Comparison of ENCODE assay signal across 10 cellular contexts in the genomic region with DNA sequence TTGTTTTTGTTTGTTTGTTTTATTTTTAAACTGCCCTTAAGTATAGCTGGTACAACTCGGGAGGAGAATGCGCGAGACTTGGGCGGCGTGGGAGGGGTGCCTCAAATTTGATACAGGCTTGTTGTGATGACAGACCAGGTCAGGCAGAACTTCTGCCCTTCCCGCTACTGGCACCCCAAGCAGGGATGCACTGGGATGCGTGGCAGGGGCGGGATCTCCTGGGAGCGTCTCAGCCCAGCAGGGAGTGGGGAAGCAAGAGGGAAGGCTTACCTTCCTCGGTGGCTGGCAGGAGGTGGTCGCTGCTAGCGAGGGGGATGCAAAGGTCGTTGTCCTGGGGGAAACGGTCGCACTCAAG. TPM values are rescaled to one million over a fixed set of nuclear protein-coding genes. Genes with fewer than 3 reads are reported as not detected.
DNase-seq lines count a peak whose midpoint lies in the region; ATAC-seq, FAIRE-seq and TF ChIP-seq lines count a peak whose summit lies in the region.
"Had no signal": no experiment of that assay in that cellular context is flagged by ENCODE, and none has a peak within 500 bp of the region (broad histone marks: within the 10 kb centered on the region; RNA-seq: fewer than 3 reads in every experiment).

No MANE protein-coding gene starts in this region.

- under 1% methylated on average over 15 of the region's 15 CpGs for WGBS in HUES64
- 0 to 2% methylated on average over 3 to 15 of the region's 15 CpGs for WGBS in endodermal cell (ENCODE audit: insufficient coverage in 1 of 2, insufficient read length in 1 of 2), 2 experiments
- 5 to 7% methylated on average over 15 of the region's 15 CpGs for WGBS in lower leg skin, 2 donors

- intact Hi-C loops in lower leg skin (cut with DNase I; ENCODE audit: low total_unique reads) = no loop called here

- H3K9me3 ChIP-seq in HUES64 (ENCODE audit: insufficient read depth, low read depth, low read length) = no peaks in the 10 kb centered on the region
- H3K9me3 ChIP-seq in endodermal cell (ENCODE audit: control insufficient read depth, low read length) = no peaks in the 10 kb centered on the region

- peak overlapping the region; percentile 35 for H3K4me3 ChIP-seq in AG10803 (ENCODE audit: low read length)
- peak overlapping the region; percentile 80 for H3K4me3 ChIP-seq in HUES64 (ENCODE audit: low read length)
- H3K4me3 ChIP-seq in endodermal cell (ENCODE audit: low read length) = peak overlapping the region; percentile 73
- H3K4me3 ChIP-seq in lower leg skin (ENCODE audit: low read depth, poor library complexity, severe bottlenecking) = no peak overlapping the region

- no peaks in the 10 kb centered on the region for H3K9me3 Mint-ChIP-seq in endodermal cell
- H3K9me3 Mint-ChIP-seq in nephron progenitor cell = no peaks in the 10 kb centered on the region

- H3K27me3 ChIP-seq in HUES64 (ENCODE audit: insufficient read depth, low read length) (peaks cover 19% of the 10 kb centered on the region), endodermal cell (ENCODE audit: control insufficient read depth, insufficient read depth, low read length, poor library complexity, severe bottlenecking) (peaks cover 62% of the 10 kb centered on the region)

- DNase-seq in AG10803 (ENCODE audit: low read depth) (no peak), endodermal cell (peak; percentile 66), nephron progenitor cell (peak; percentile 37), NCI-H524 treated with DMSO at 0.1 percent for 48 hours (lab: John Stamatoyannopoulos, UW) (no peak), H54 (ENCODE audit: insufficient read length, low spot score) (no peak), lower leg skin (ENCODE audit: low spot score in 2 of 2) (no peak)

- no peaks in the 10 kb centered on the region for H3K36me3 Mint-ChIP-seq in endodermal cell (ENCODE audit: low read depth)
- H3K36me3 Mint-ChIP-seq in nephron progenitor cell (ENCODE audit: low read depth) = no peaks in the 10 kb centered on the region

- H3K36me3 ChIP-seq in HUES64 (ENCODE audit: insufficient read depth, low read length) (peaks cover 31% of the 10 kb centered on the region), endodermal cell (ENCODE audit: control insufficient read depth, insufficient read depth, low read length) (no peaks in the 10 kb centered on the region)

- TF ChIP-seq CTCF in AG10803 (conservative IDR thresholded peaks at IDR 0.05; ENCODE audit: low read length) = no peak
- TF ChIP-seq CTCF in endodermal cell (conservative IDR thresholded peaks at IDR 0.05) = no peak
- no peak for TF ChIP-seq CTCF in nephron progenitor cell (IDR thresholded peaks at IDR 0.05)
- TF ChIP-seq CTCF in lower leg skin (IDR thresholded peaks at IDR 0.05) = no peak

- peak overlapping the region; percentile 95 for H3K9ac ChIP-seq in HUES64 (ENCODE audit: low read depth, low read length)
- no peak overlapping the region for H3K9ac ChIP-seq in endodermal cell (ENCODE audit: extremely low read depth, low read length, poor library complexity, severe bottlenecking)

- no peak for TF ChIP-seq POLR2A in H54 (IDR thresholded peaks at IDR 0.05; ENCODE audit: low read depth, low read length)
- TF ChIP-seq POLR2A in lower leg skin (IDR thresholded peaks at IDR 0.05) = no peak

- no peak for ATAC-seq in HG03196 (IDR thresholded peaks at IDR 0.05; ENCODE audit: unreplicated experiment)

- FAIRE-seq in H54 (lab: Jason Lieb, UNC) = no peak
- FAIRE-seq: endometrium had no signal

- H3K4me3 Mint-ChIP-seq in endodermal cell (peak overlapping the region; percentile 88), nephron progenitor cell (peak overlapping the region; percentile 87)

- peak overlapping the region; percentile 78 for H3K27ac Mint-ChIP-seq in endodermal cell
- peak overlapping the region; percentile 75 for H3K27ac Mint-ChIP-seq in nephron progenitor cell

- H3K4me1 ChIP-seq in HUES64 (ENCODE audit: insufficient read depth, low read length) (peaks cover 36% of the 10 kb centered on the region), endodermal cell (ENCODE audit: control insufficient read depth, insufficient read depth, low read length) (no peaks in the 10 kb centered on the region)

- H3K4me1 Mint-ChIP-seq in endodermal cell (peaks cover 47% of the 10 kb centered on the region), nephron progenitor cell (peaks cover 74% of the 10 kb centered on the region)

- H3K27ac ChIP-seq in HUES64 (ENCODE audit: low read depth, low read length) (peak overlapping the region; percentile 95; the same call in 1 of the 2 replicates), endodermal cell (ENCODE audit: low read depth, low read length) (no peak overlapping the region)

- H3K27me3 Mint-ChIP-seq in endodermal cell (ENCODE audit: insufficient read depth) (peaks cover 50% of the 10 kb centered on the region), nephron progenitor cell (ENCODE audit: low read depth, poor library complexity) (peaks cover 65% of the 10 kb centered on the region)

RNA-seq across cellular contexts. Expression of gene SFRP2, which starts 0.8 kb away (rescaled TPM):
- polyA plus RNA-seq in HUES64 (2013, experiment 1 of 2) = 287 TPM
- 333 TPM for polyA plus RNA-seq in HUES64 (2013, experiment 2 of 2)
- total RNA-seq in endodermal cell (10 to 100 TPM in 1 of 2 donors, 1 to 10 TPM in 1; 5.3 to 69.1 TPM), lower leg skin (1 to 10 TPM; 1.4 to 6.9 (median 4.2) TPM)
- polyA plus RNA-seq in endodermal cell (2013, experiment 1 of 2) = 190 TPM
- polyA plus RNA-seq in endodermal cell (2013, experiment 2 of 2) = 146 TPM
- polyA plus RNA-seq: CD14-positive monocyte had no signal

RNA-seq across cellular contexts. Expression of gene RNF175, which starts 28.2 kb away (rescaled TPM):
- 5.9 TPM for polyA plus RNA-seq in HUES64 (2013, experiment 1 of 2)
- polyA plus RNA-seq in HUES64 (2013, experiment 2 of 2) = 10.3 TPM
- total RNA-seq in endodermal cell (1 to 10 TPM; 1.7 to 4.2 TPM), lower leg skin (1 to 10 TPM in 1 of 4 donors, under 1 TPM in 2, not detected in 1; 0.10 to 1.9 (median 0.47) TPM)
- 22.5 TPM for polyA plus RNA-seq in endodermal cell (2013, experiment 1 of 2)
- polyA plus RNA-seq in endodermal cell (2013, experiment 2 of 2) = 20.8 TPM

Comparison
In these comparisons a context has a peak if more than half of its experiments do, and no peak if none do; other contexts are left out.
1. DNase-seq: peak in endodermal cell (single experiment) and nephron progenitor cell (single experiment); none in AG10803 (single experiment), NCI-H524 treated with DMSO at 0.1 percent for 48 hours (single experiment), H54 (single experiment) and lower leg skin (0 of 2).